8 cellular contexts compared by ENCODE assay signal in genomic region chr3:51501833-51502561, GRCh38. TPM values are rescaled to one million over a fixed set of nuclear protein-coding genes. Genes with fewer than 3 reads are reported as not detected.
DNase-seq lines count a peak whose midpoint lies in the region; ATAC-seq lines count a peak whose summit lies in the region.

No MANE protein-coding gene starts in this region.

- ATAC-seq in GM21529 (IDR thresholded peaks at IDR 0.05; ENCODE audit: unreplicated experiment) (peak; percentile 25), HG03460 (IDR thresholded peaks at IDR 0.05; ENCODE audit: unreplicated experiment) (no peak)

- peak; percentile 89 for DNase-seq in Ammon's horn (ENCODE audit: low spot score)
- peak; percentile 77 for DNase-seq in NCI-H2227 (lab: John Stamatoyannopoulos, UW; ENCODE audit: unreplicated experiment)
- peak; percentile 68 to 84 for DNase-seq in activated CD4-positive, alpha-beta T cell treated with anti-CD3 and anti-CD28 coated beads for 4 hours
- DNase-seq in cerebellum (ENCODE audit: low spot score), result peak; percentile 62
- DNase-seq in left kidney (ENCODE audit: low read depth, low spot score), result peak; percentile 88
- DNase-seq in stimulated activated CD4-positive, alpha-beta T cell treated with anti-CD3 and anti-CD28 coated beads, Interleukin-4, amount 100 ng/mL, for 1 hour, result peak; percentile 80

RNA-seq across cellular contexts. Expression of gene DCAF1, which starts 2.2 kb away (rescaled TPM):
- 17.6 TPM for total RNA-seq in cerebellum

RNA-seq across cellular contexts. Expression of gene RAD54L2, which starts 36.5 kb away (rescaled TPM):
- total RNA-seq in cerebellum, result 33.5 TPM
